8 cellular contexts compared by ENCODE assay signal in genomic region chr14:104752338-104752734, GRCh38. TPM values are rescaled to one million over a fixed set of nuclear protein-coding genes. Genes with fewer than 3 reads are reported as not detected.
DNase-seq lines count a peak whose midpoint lies in the region; ATAC-seq, FAIRE-seq and TF ChIP-seq lines count a peak whose summit lies in the region.

No MANE protein-coding gene starts in this region.

- H3K9me3 ChIP-seq in keratinocyte (ENCODE audit: control insufficient read depth, low read depth, low read length), result no peaks in the 10 kb centered on the region
- H3K9me3 ChIP-seq in tibial nerve, result no peaks in the 10 kb centered on the region

- H3K9me1 ChIP-seq in keratinocyte (ENCODE audit: control insufficient read depth, extremely low read depth, insufficient read depth, low read length), result no peaks in the 10 kb centered on the region

- peaks cover 34% of the 10 kb centered on the region for H3K79me2 ChIP-seq in keratinocyte (ENCODE audit: control insufficient read depth, insufficient read depth, low read length)

- dilution Hi-C loops in keratinocyte (cut with MboI; ENCODE audit: extremely low pct_ligation_motif_present, low sequenced_read_pairs), result loop anchor here (10.0 kb wide), 1 partner anchor 72 kb away; no protein-coding TSS in a partner anchor

- no peaks in the 10 kb centered on the region for H3K27me3 Mint-ChIP-seq in activated T-helper 2 cell treated with anti-CD3 and anti-CD28 coated beads, Interferon-gamma antibody, Interleukin-2, Interleukin-4, amounts not matched to agents 10 μg/mL and 5 μg/mL and 100 μg/mL, durations not matched to agents 14 hours and 24 hours and 36 hours (ENCODE audit: low read depth)

- peak overlapping the region; percentile 88 for H3K4me3 Mint-ChIP-seq in activated T-helper 2 cell treated with anti-CD3 and anti-CD28 coated beads, Interferon-gamma antibody, Interleukin-2, Interleukin-4, amounts not matched to agents 10 μg/mL and 5 μg/mL and 100 μg/mL, durations not matched to agents 14 hours and 24 hours and 36 hours (ENCODE audit: low read depth)

- peaks cover 13 to 14% of the 10 kb centered on the region in 2 experiments for H3K36me3 ChIP-seq in keratinocyte (ENCODE audit: control insufficient read depth in 2 of 2, extremely low read depth in 1 of 2, insufficient read depth in 2 of 2, low read length in 2 of 2)
- H3K36me3 ChIP-seq in tibial nerve, result peaks cover 0 to 23% (median 3%) of the 10 kb centered on the region in 3 donors

- H3K27me3 ChIP-seq in keratinocyte (ENCODE audit: control insufficient read depth, extremely low read depth, insufficient read depth, low read length) (no peaks in the 10 kb centered on the region), tibial nerve (no peaks in the 10 kb centered on the region)

- H3K27ac Mint-ChIP-seq in activated T-helper 2 cell treated with anti-CD3 and anti-CD28 coated beads, Interferon-gamma antibody, Interleukin-2, Interleukin-4, amounts not matched to agents 10 μg/mL and 5 μg/mL and 100 μg/mL, durations not matched to agents 14 hours and 24 hours and 36 hours, result peak overlapping the region; percentile 89

- no peak for FAIRE-seq in keratinocyte (lab: Jason Lieb, UNC)

- WGBS in tibial nerve, 2 donors, result 12 to 26% methylated on average over 32 of the region's 32 CpGs

- H3K9me3 Mint-ChIP-seq in activated T-helper 2 cell treated with anti-CD3 and anti-CD28 coated beads, Interferon-gamma antibody, Interleukin-2, Interleukin-4, amounts not matched to agents 10 μg/mL and 5 μg/mL and 100 μg/mL, durations not matched to agents 14 hours and 24 hours and 36 hours, result no peaks in the 10 kb centered on the region

- peaks cover 46% of the 10 kb centered on the region for H3K4me1 ChIP-seq in keratinocyte (ENCODE audit: control insufficient read depth, extremely low read depth, insufficient read depth, low read length)
- peaks cover 0 to 64% (median 28%) of the 10 kb centered on the region in 4 donors for H3K4me1 ChIP-seq in tibial nerve

- DNase-seq in activated T-helper 2 cell treated with anti-CD3 and anti-CD28 coated beads, Interferon-gamma antibody, Interleukin-2, Interleukin-4, amounts not matched to agents 10 μg/mL and 5 μg/mL and 100 μg/mL, durations not matched to agents 14 hours and 24 hours and 36 hours (ENCODE audit: low spot score), result no peak
- DNase-seq in keratinocyte (ENCODE audit: low read depth, low spot score), result no peak
- no peak for DNase-seq in tibial nerve (ENCODE audit: low spot score in 2 of 2)
- no peak for DNase-seq in DMS114 treated with DMSO at 0.1 percent for 48 hours (lab: John Stamatoyannopoulos, UW; ENCODE audit: unreplicated experiment)
- DNase-seq in medulla oblongata (ENCODE audit: extremely low spot score), result no peak
- DNase-seq in H4 (ENCODE audit: low spot score), result no peak

- H3K27ac ChIP-seq in keratinocyte (ENCODE audit: control insufficient read depth, insufficient read depth, low read length), result peak overlapping the region; percentile 59
- H3K27ac ChIP-seq in tibial nerve, result peak overlapping the region; percentile 86 to 94 (median 92)

- H2AFZ ChIP-seq in keratinocyte (ENCODE audit: control insufficient read depth, low read length), result peak overlapping the region; percentile 94

- peak in 1 of 2 donors; percentile 28 for TF ChIP-seq POLR2A in tibial nerve (IDR thresholded peaks at IDR 0.05)

- H3K4me2 ChIP-seq in keratinocyte (ENCODE audit: control insufficient read depth, extremely low read depth, insufficient read depth, low read depth, low read length), result peak overlapping the region; percentile 77

- H3K4me3 ChIP-seq in keratinocyte (ENCODE audit: control insufficient read depth in 2 of 3, extremely low read depth in 1 of 3, insufficient read depth in 2 of 3, low read depth in 1 of 3, low read length in 3 of 3) (peak overlapping the region; percentile 56 to 97 (median 70)), tibial nerve (peak overlapping the region; percentile 87 to 100 (median 92))

- ATAC-seq in GM18909 (IDR thresholded peaks at IDR 0.05; ENCODE audit: poor library complexity, unreplicated experiment) (peak; percentile 78), HG03060 (IDR thresholded peaks at IDR 0.05; ENCODE audit: low read depth, unreplicated experiment) (peak; percentile 70)

- peaks cover 21% of the 10 kb centered on the region for H3K36me3 Mint-ChIP-seq in activated T-helper 2 cell treated with anti-CD3 and anti-CD28 coated beads, Interferon-gamma antibody, Interleukin-2, Interleukin-4, amounts not matched to agents 10 μg/mL and 5 μg/mL and 100 μg/mL, durations not matched to agents 14 hours and 24 hours and 36 hours (ENCODE audit: low read depth)

- peaks cover 3% of the 10 kb centered on the region for H4K20me1 ChIP-seq in keratinocyte (ENCODE audit: control insufficient read depth, extremely low read depth, insufficient read depth, low read length)

- intact Hi-C loops in activated T-helper 2 cell treated with anti-CD3 and anti-CD28 coated beads, Interferon-gamma antibody, Interleukin-2, Interleukin-4, amounts not matched to agents 10 μg/mL and 5 μg/mL and 100 μg/mL, durations not matched to agents 14 hours and 24 hours and 36 hours (cut with micrococcal nuclease), result loop anchor here (2.0 to 10.0 kb wide), 5 partner anchors 16 to 272 kb away; partner anchors contain the start of genes ADSS1, AKT1 and CDCA4

- no peak for TF ChIP-seq EP300 in tibial nerve (IDR thresholded peaks at IDR 0.05)

- peaks cover 22% of the 10 kb centered on the region for H3K4me1 Mint-ChIP-seq in activated T-helper 2 cell treated with anti-CD3 and anti-CD28 coated beads, Interferon-gamma antibody, Interleukin-2, Interleukin-4, amounts not matched to agents 10 μg/mL and 5 μg/mL and 100 μg/mL, durations not matched to agents 14 hours and 24 hours and 36 hours (ENCODE audit: low read depth)

- TF ChIP-seq CTCF in keratinocyte (optimal IDR thresholded peaks at IDR 0.05 in 1 of 3, IDR thresholded peaks at IDR 0.05 in 1 of 3, conservative IDR thresholded peaks at IDR 0.05 in 1 of 3; ENCODE audit: extremely low read depth in 1 of 3, insufficient read depth in 2 of 3, low read length in 3 of 3) (no peak), tibial nerve (IDR thresholded peaks at IDR 0.05) (no peak)

- H3K9ac ChIP-seq in keratinocyte (ENCODE audit: control insufficient read depth, extremely low read depth, insufficient read depth, low read length), result peak overlapping the region; percentile 66

RNA-seq across cellular contexts. Expression of gene SIVA1, which starts 0.6 kb away (rescaled TPM):
- total RNA-seq in activated T-helper 2 cell treated with anti-CD3 and anti-CD28 coated beads, Interferon-gamma antibody, Interleukin-2, Interleukin-4, amounts not matched to agents 10 μg/mL and 5 μg/mL and 100 μg/mL, durations not matched to agents 14 hours and 24 hours and 36 hours, result 96.0 and 104 TPM in 2 replicates
- 33.5 to 63.3 TPM (median 35.3 TPM) in 3 replicates for polyA plus RNA-seq in keratinocyte
- polyA plus RNA-seq in keratinocyte (2011; ENCODE audit: low read depth), result 9.6 TPM
- polyA plus RNA-seq in keratinocyte (2011; cell fraction: cytosol; rRNA removed), result 20.5 and 64.3 TPM in 2 replicates
- polyA plus RNA-seq in keratinocyte (2011; cell fraction: nucleus; rRNA removed), result 31.3 and 53.0 TPM in 2 replicates
- polyA plus RNA-seq in keratinocyte (2012; ENCODE audit: low replicate concordance), result 30.1 and 57.7 TPM in 2 replicates
- 7.4 to 12.8 TPM (median 12.5 TPM) in 3 replicates for polyA minus RNA-seq in keratinocyte
- polyA minus RNA-seq in keratinocyte (2011; cell fraction: cytosol; rRNA and poly(A)+ RNA removed), result 38.8 TPM
- polyA minus RNA-seq in keratinocyte (2011; cell fraction: nucleus; rRNA and poly(A)+ RNA removed), result 9.2 and 11.4 TPM in 2 replicates
- 100 to 1,000 TPM; 260 to 422 (median 378) TPM for total RNA-seq in tibial nerve
- 286 and 381 TPM in 2 replicates for total RNA-seq in H4 (2014; rRNA removed; shearing (Covaris generic))

RNA-seq across cellular contexts. Expression of gene ADSS1, which starts 28.3 kb away (rescaled TPM):
- total RNA-seq in activated T-helper 2 cell treated with anti-CD3 and anti-CD28 coated beads, Interferon-gamma antibody, Interleukin-2, Interleukin-4, amounts not matched to agents 10 μg/mL and 5 μg/mL and 100 μg/mL, durations not matched to agents 14 hours and 24 hours and 36 hours, result 1.1 and 2.4 TPM in 2 replicates
- polyA plus RNA-seq in keratinocyte, result 1.7 to 4.9 TPM (median 1.8 TPM) in 3 replicates
- polyA plus RNA-seq in keratinocyte (2011; ENCODE audit: low read depth), result 12.4 TPM
- 1.1 and 1.8 TPM in 2 replicates for polyA plus RNA-seq in keratinocyte (2011; cell fraction: cytosol; rRNA removed)
- polyA plus RNA-seq in keratinocyte (2011; cell fraction: nucleus; rRNA removed), result 7.2 and 9.8 TPM in 2 replicates
- polyA plus RNA-seq in keratinocyte (2012; ENCODE audit: low replicate concordance), result 1.4 and 22.0 TPM in 2 replicates
- 0.32 to 1.5 TPM (median 1.3 TPM) in 3 replicates for polyA minus RNA-seq in keratinocyte
- polyA minus RNA-seq in keratinocyte (2011; cell fraction: cytosol; rRNA and poly(A)+ RNA removed), result 2.1 TPM
- polyA minus RNA-seq in keratinocyte (2011; cell fraction: nucleus; rRNA and poly(A)+ RNA removed), result 2.0 and 4.4 TPM in 2 replicates
- 10 to 100 TPM in 1 of 4 donors, 1 to 10 TPM in 3; 4.8 to 11.4 (median 6.3) TPM for total RNA-seq in tibial nerve
- total RNA-seq in H4 (2014; rRNA removed; shearing (Covaris generic)), result 3.7 and 4.0 TPM in 2 replicates

RNA-seq across cellular contexts. Expression of gene AKT1, which starts 43.2 kb away (rescaled TPM):
- 145 TPM in 2 replicates for total RNA-seq in activated T-helper 2 cell treated with anti-CD3 and anti-CD28 coated beads, Interferon-gamma antibody, Interleukin-2, Interleukin-4, amounts not matched to agents 10 μg/mL and 5 μg/mL and 100 μg/mL, durations not matched to agents 14 hours and 24 hours and 36 hours
- 82.3 to 102 TPM (median 95.5 TPM) in 3 replicates for polyA plus RNA-seq in keratinocyte
- polyA plus RNA-seq in keratinocyte (2011; ENCODE audit: low read depth), result 41.8 TPM
- 92.7 and 139 TPM in 2 replicates for polyA plus RNA-seq in keratinocyte (2011; cell fraction: cytosol; rRNA removed)
- polyA plus RNA-seq in keratinocyte (2011; cell fraction: nucleus; rRNA removed), result 92.9 and 114 TPM in 2 replicates
- 42.3 and 107 TPM in 2 replicates for polyA plus RNA-seq in keratinocyte (2012; ENCODE audit: low replicate concordance)
- polyA minus RNA-seq in keratinocyte, result 123 to 292 TPM (median 136 TPM) in 3 replicates
- polyA minus RNA-seq in keratinocyte (2011; cell fraction: cytosol; rRNA and poly(A)+ RNA removed), result 216 TPM
- polyA minus RNA-seq in keratinocyte (2011; cell fraction: nucleus; rRNA and poly(A)+ RNA removed), result 38.2 and 40.0 TPM in 2 replicates
- total RNA-seq in tibial nerve, result 100 to 1,000 TPM; 130 to 199 (median 144) TPM
- 86.5 and 127 TPM in 2 replicates for total RNA-seq in H4 (2014; rRNA removed; shearing (Covaris generic))

RNA-seq across cellular contexts. Expression of gene ZBTB42, which starts 48.6 kb away (rescaled TPM):
- 5.2 and 5.4 TPM in 2 replicates for total RNA-seq in activated T-helper 2 cell treated with anti-CD3 and anti-CD28 coated beads, Interferon-gamma antibody, Interleukin-2, Interleukin-4, amounts not matched to agents 10 μg/mL and 5 μg/mL and 100 μg/mL, durations not matched to agents 14 hours and 24 hours and 36 hours
- 0.50 to 0.73 TPM (median 0.73 TPM) in 3 replicates for polyA plus RNA-seq in keratinocyte
- polyA plus RNA-seq in keratinocyte (2011; ENCODE audit: low read depth), result 0.25 TPM
- 0.39 and 0.66 TPM in 2 replicates for polyA plus RNA-seq in keratinocyte (2011; cell fraction: cytosol; rRNA removed)
- polyA plus RNA-seq in keratinocyte (2011; cell fraction: nucleus; rRNA removed), result 0.53 and 0.95 TPM in 2 replicates
- polyA plus RNA-seq in keratinocyte (2012; ENCODE audit: low replicate concordance), result 0.73 and 1.2 TPM in 2 replicates
- 0.96 to 1.8 TPM (median 1.4 TPM) in 3 replicates for polyA minus RNA-seq in keratinocyte
- 2.1 TPM for polyA minus RNA-seq in keratinocyte (2011; cell fraction: cytosol; rRNA and poly(A)+ RNA removed)
- polyA minus RNA-seq in keratinocyte (2011; cell fraction: nucleus; rRNA and poly(A)+ RNA removed), result 0.47 and 0.74 TPM in 2 replicates
- 10 to 100 TPM in 1 of 4 donors, 1 to 10 TPM in 3; 5.9 to 12.3 (median 6.7) TPM for total RNA-seq in tibial nerve
- total RNA-seq in H4 (2014; rRNA removed; shearing (Covaris generic)), result 0.83 and 2.9 TPM in 2 replicates
